1 cellular context compared by ENCODE assay signal in the genomic region with DNA sequence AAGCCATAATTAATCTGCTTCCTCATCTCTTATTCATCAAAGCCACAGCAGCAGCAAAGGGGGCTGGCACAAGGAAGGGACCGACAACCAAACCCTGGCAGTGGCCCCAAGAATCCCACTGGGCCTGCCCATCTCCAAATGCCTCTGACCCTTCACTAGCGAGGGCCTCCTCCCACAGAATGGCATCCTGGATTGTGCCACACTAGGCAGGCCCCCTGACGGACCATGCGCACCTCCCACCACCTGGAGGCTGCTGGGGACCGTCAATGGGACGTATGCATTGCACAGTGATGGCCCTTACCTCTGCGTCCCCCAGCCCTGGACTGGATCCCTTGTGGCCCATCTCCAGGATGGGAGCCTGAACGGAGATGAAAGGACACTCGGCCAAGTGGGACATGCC.
TF ChIP-seq lines count a peak whose summit lies in the region.

No MANE protein-coding gene starts in this region.

TF ChIP-seq in H1, 55 proteins besides CTCF, POLR2A, EP300 and RAD21:
- TF ChIP-seq, protein P1, sequence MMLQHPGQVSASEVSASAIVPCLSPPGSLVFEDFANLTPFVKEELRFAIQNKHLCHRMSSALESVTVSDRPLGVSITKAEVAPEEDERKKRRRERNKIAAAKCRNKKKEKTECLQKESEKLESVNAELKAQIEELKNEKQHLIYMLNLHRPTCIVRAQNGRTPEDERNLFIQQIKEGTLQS (IDR thresholded peaks at IDR 0.05; ENCODE audit: insufficient read depth, low read depth, low read length): no peak
- no peak for TF ChIP-seq MAFK (IDR thresholded peaks at IDR 0.05; ENCODE audit: low read depth, low read length)
- TF ChIP-seq NANOG (IDR thresholded peaks at IDR 0.05; ENCODE audit: insufficient read depth, low read depth, low read length, poor library complexity, severe bottlenecking): no peak
- TF ChIP-seq POU5F1 (IDR thresholded peaks at IDR 0.05; ENCODE audit: low read depth, low read length): no peak
- no peak for TF ChIP-seq FOSL1 (IDR thresholded peaks at IDR 0.05; ENCODE audit: insufficient read depth, low read depth, low read length)
- TF ChIP-seq SRF (IDR thresholded peaks at IDR 0.05; ENCODE audit: low read depth, low read length): no peak
- TF ChIP-seq, protein P2, sequence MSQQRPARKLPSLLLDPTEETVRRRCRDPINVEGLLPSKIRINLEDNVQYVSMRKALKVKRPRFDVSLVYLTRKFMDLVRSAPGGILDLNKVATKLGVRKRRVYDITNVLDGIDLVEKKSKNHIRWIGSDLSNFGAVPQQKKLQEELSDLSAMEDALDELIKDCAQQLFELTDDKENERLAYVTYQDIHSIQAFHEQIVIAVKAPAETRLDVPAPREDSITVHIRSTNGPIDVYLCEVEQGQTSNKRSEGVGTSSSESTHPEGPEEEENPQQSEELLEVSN (IDR thresholded peaks at IDR 0.05): no peak
- no peak for TF ChIP-seq CTBP2 (IDR thresholded peaks at IDR 0.05; ENCODE audit: borderline replicate concordance, insufficient read depth, insufficient read length, low read length)
- TF ChIP-seq TEAD4 (IDR thresholded peaks at IDR 0.05; ENCODE audit: low read depth, low read length): no peak
- no peak for TF ChIP-seq RFX5 (IDR thresholded peaks at IDR 0.05; ENCODE audit: borderline replicate concordance, low read depth, low read length)
- no peak for TF ChIP-seq BACH1 (IDR thresholded peaks at IDR 0.05; ENCODE audit: low read length)
- no peak for TF ChIP-seq CBX5 (IDR thresholded peaks at IDR 0.05; ENCODE audit: low read depth, low read length)
- TF ChIP-seq HDAC2 (IDR thresholded peaks at IDR 0.05; ENCODE audit: borderline replicate concordance in 1 of 2, low read depth in 2 of 2, low read length in 2 of 2): no peak
